16 cellular contexts compared by ENCODE assay signal in genomic region chr9:124504530-124505005, GRCh38. TPM values are rescaled to one million over a fixed set of nuclear protein-coding genes. Genes with fewer than 3 reads are reported as not detected.
DNase-seq lines count a peak whose midpoint lies in the region; ATAC-seq, FAIRE-seq and TF ChIP-seq lines count a peak whose summit lies in the region.
"Had no signal": no experiment of that assay in that cellular context is flagged by ENCODE, and none has a peak within 500 bp of the region (broad histone marks: within the 10 kb centered on the region; RNA-seq: fewer than 3 reads in every experiment).

No MANE protein-coding gene starts in this region.

- DNase-seq in Right ventricle myocardium inferior (ENCODE audit: missing footprints): peak; percentile 58
- no peak for DNase-seq in right atrium auricular region (ENCODE audit: low spot score)
- peak; percentile 10 for DNase-seq in WERI-Rb-1
- peak; percentile 44 for DNase-seq in kidney
- no peak for DNase-seq in thoracic aorta (ENCODE audit: low spot score)
- DNase-seq in cerebellar nuclear complex (lab: John Stamatoyannopoulos, UW): no peak
- DNase-seq in osteocyte (ENCODE audit: extremely low spot score, unreplicated experiment): no peak
- DNase-seq: NCI-H1105 treated with DMSO at 0.1 percent for 48 hours, NCI-H524 treated with DMSO at 0.1 percent for 48 hours, T-helper 9 cell, thyroid gland had no signal

- peaks cover 2% of the 10 kb centered on the region for H3K36me3 Mint-ChIP-seq in osteocyte (ENCODE audit: unreplicated experiment)

- no peak overlapping the region for H3K27ac Mint-ChIP-seq in osteocyte (ENCODE audit: unreplicated experiment)
- H3K27ac Mint-ChIP-seq: activated T-helper 2 cell treated with anti-CD3 and anti-CD28 coated beads, Interferon-gamma antibody, Interleukin-2, Interleukin-4, amounts not matched to agents 10 μg/mL and 5 μg/mL and 100 μg/mL, durations not matched to agents 14 hours and 24 hours and 36 hours had no signal

- ATAC-seq in Right ventricle myocardium inferior: no peak
- no peak for ATAC-seq in thoracic aorta (ENCODE audit: insufficient number of reproducible peaks, low FRiP score, low read depth)
- ATAC-seq in GM18868 (IDR thresholded peaks at IDR 0.05; ENCODE audit: unreplicated experiment): no peak
- ATAC-seq: left lung had no signal

- peaks cover 5% of the 10 kb centered on the region for H3K4me1 Mint-ChIP-seq in osteocyte (ENCODE audit: unreplicated experiment)

- peaks cover 36% of the 10 kb centered on the region for H3K27me3 Mint-ChIP-seq in osteocyte (ENCODE audit: unreplicated experiment)

- H3K27ac ChIP-seq in right atrium auricular region (no peak overlapping the region), WERI-Rb-1 (no peak overlapping the region), kidney (ENCODE audit: low read depth in 2 of 2, low read length in 2 of 2) (no peak overlapping the region), thoracic aorta (no peak overlapping the region)
- H3K27ac ChIP-seq: left lung, thyroid gland had no signal

- H3K9me3 ChIP-seq in right atrium auricular region (no peaks in the 10 kb centered on the region), WERI-Rb-1 (ENCODE audit: severe bottlenecking) (peaks cover 7% of the 10 kb centered on the region), kidney (ENCODE audit: control insufficient read depth in 1 of 2, low read length in 2 of 2) (no peaks in the 10 kb centered on the region), thoracic aorta (no peaks in the 10 kb centered on the region)
- H3K9me3 ChIP-seq: left lung, thyroid gland had no signal

- no peak overlapping the region for H3K4me3 Mint-ChIP-seq in osteocyte (ENCODE audit: unreplicated experiment)

- no peaks in the 10 kb centered on the region for H3K9me3 Mint-ChIP-seq in osteocyte (ENCODE audit: unreplicated experiment)
- H3K9me3 Mint-ChIP-seq: activated T-helper 2 cell treated with anti-CD3 and anti-CD28 coated beads, Interferon-gamma antibody, Interleukin-2, Interleukin-4, amounts not matched to agents 10 μg/mL and 5 μg/mL and 100 μg/mL, durations not matched to agents 14 hours and 24 hours and 36 hours; IgD-negative memory B cell; neural crest cell had no signal

- H3K4me1 ChIP-seq in right atrium auricular region (peaks cover 0 to 18% of the 10 kb centered on the region in 2 donors), kidney (ENCODE audit: control insufficient read depth in 1 of 2, insufficient read depth in 1 of 2, low read depth in 1 of 2, low read length in 2 of 2) (no peaks in the 10 kb centered on the region), thoracic aorta (ENCODE audit: control insufficient read depth in 1 of 2, low read depth in 2 of 2) (peaks cover 8 to 12% of the 10 kb centered on the region in 2 donors)

- FAIRE-seq in kidney (lab: Jason Lieb, UNC): no peak

- H3K4me3 ChIP-seq in right atrium auricular region: peak overlapping the region in 1 of 2 donors; percentile 37
- H3K4me3 ChIP-seq in WERI-Rb-1 (ENCODE audit: low read depth, low read length): peak overlapping the region; percentile 32
- H3K4me3 ChIP-seq in kidney (ENCODE audit: low read length in 2 of 2): no peak overlapping the region
- H3K4me3 ChIP-seq in thoracic aorta: peak overlapping the region; percentile 52

- intact Hi-C loops in Right ventricle myocardium inferior (cut with DNase I): no loop called here
- intact Hi-C loops in kidney (cut with DNase I): no loop called here

- H3K36me3 ChIP-seq in right atrium auricular region: no peaks in the 10 kb centered on the region
- H3K36me3 ChIP-seq in WERI-Rb-1: no peaks in the 10 kb centered on the region
- H3K36me3 ChIP-seq in kidney (ENCODE audit: control insufficient read depth in 1 of 2, insufficient read depth in 2 of 2, low read length in 2 of 2): no peaks in the 10 kb centered on the region
- no peaks in the 10 kb centered on the region for H3K36me3 ChIP-seq in thoracic aorta
- H3K36me3 ChIP-seq: left lung, thyroid gland had no signal

- TF ChIP-seq CTCF in right atrium auricular region (IDR thresholded peaks at IDR 0.05): no peak
- no peak for TF ChIP-seq CTCF in WERI-Rb-1 (IDR thresholded peaks at IDR 0.05; ENCODE audit: low read depth, low read length)
- TF ChIP-seq CTCF in kidney (IDR thresholded peaks at IDR 0.05; ENCODE audit: borderline replicate concordance, extremely low read depth, insufficient read depth): no peak
- no peak for TF ChIP-seq CTCF in thoracic aorta (IDR thresholded peaks at IDR 0.05)
- TF ChIP-seq CTCF in osteocyte (IDR thresholded peaks at IDR 0.05): no peak

- no peak overlapping the region for H3K9ac ChIP-seq in kidney (ENCODE audit: low read length in 2 of 2)

- H3K27me3 ChIP-seq in right atrium auricular region: peaks cover 15 to 31% of the 10 kb centered on the region in 2 donors
- peaks cover 13% of the 10 kb centered on the region for H3K27me3 ChIP-seq in WERI-Rb-1 (ENCODE audit: insufficient read depth, low read depth, severe bottlenecking)
- H3K27me3 ChIP-seq in thoracic aorta (replicated peaks; ENCODE audit: insufficient read depth): peaks cover 6% of the 10 kb centered on the region

RNA-seq across cellular contexts. Expression of gene NR5A1, which starts 2.6 kb away (rescaled TPM):
- total RNA-seq in Right ventricle myocardium inferior (not detected), right atrium auricular region (not detected), kidney (not detected), thoracic aorta (not detected), osteocyte (not detected in 2 replicates)
- polyA plus RNA-seq in kidney (ENCODE audit: insufficient read depth, low read depth, low replicate concordance): not detected
- total RNA-seq: activated T-helper 2 cell treated with anti-CD3 and anti-CD28 coated beads, Interferon-gamma antibody, Interleukin-2, Interleukin-4, amounts not matched to agents 10 μg/mL and 5 μg/mL and 100 μg/mL, durations not matched to agents 14 hours and 24 hours and 36 hours had no signal
- polyA plus RNA-seq: IgD-negative memory B cell had no signal

RNA-seq across cellular contexts. Expression of gene ADGRD2, which starts 54.3 kb away (rescaled TPM):
- total RNA-seq in Right ventricle myocardium inferior: not detected
- not detected for total RNA-seq in right atrium auricular region
- total RNA-seq in kidney: not detected
- not detected for polyA plus RNA-seq in kidney (ENCODE audit: insufficient read depth, low read depth, low replicate concordance)
- total RNA-seq in thoracic aorta: not detected
- total RNA-seq in osteocyte: not detected in 2 replicates
- total RNA-seq: activated T-helper 2 cell treated with anti-CD3 and anti-CD28 coated beads, Interferon-gamma antibody, Interleukin-2, Interleukin-4, amounts not matched to agents 10 μg/mL and 5 μg/mL and 100 μg/mL, durations not matched to agents 14 hours and 24 hours and 36 hours; left lung; thyroid gland had no signal
- polyA plus RNA-seq: IgD-negative memory B cell had no signal

Comparison
In these comparisons a context has a peak if more than half of its experiments do, and no peak if none do; other contexts are left out.
1. DNase-seq: peak in Right ventricle myocardium inferior (single experiment), WERI-Rb-1 (single experiment) and kidney (single experiment); none in right atrium auricular region (single experiment), thoracic aorta (single experiment), cerebellar nuclear complex (0 of 2) and osteocyte (single experiment).
2. H3K4me3 ChIP-seq: peak in WERI-Rb-1 (single experiment) and thoracic aorta (single experiment); none in kidney (0 of 2).